In the genomic region with DNA sequence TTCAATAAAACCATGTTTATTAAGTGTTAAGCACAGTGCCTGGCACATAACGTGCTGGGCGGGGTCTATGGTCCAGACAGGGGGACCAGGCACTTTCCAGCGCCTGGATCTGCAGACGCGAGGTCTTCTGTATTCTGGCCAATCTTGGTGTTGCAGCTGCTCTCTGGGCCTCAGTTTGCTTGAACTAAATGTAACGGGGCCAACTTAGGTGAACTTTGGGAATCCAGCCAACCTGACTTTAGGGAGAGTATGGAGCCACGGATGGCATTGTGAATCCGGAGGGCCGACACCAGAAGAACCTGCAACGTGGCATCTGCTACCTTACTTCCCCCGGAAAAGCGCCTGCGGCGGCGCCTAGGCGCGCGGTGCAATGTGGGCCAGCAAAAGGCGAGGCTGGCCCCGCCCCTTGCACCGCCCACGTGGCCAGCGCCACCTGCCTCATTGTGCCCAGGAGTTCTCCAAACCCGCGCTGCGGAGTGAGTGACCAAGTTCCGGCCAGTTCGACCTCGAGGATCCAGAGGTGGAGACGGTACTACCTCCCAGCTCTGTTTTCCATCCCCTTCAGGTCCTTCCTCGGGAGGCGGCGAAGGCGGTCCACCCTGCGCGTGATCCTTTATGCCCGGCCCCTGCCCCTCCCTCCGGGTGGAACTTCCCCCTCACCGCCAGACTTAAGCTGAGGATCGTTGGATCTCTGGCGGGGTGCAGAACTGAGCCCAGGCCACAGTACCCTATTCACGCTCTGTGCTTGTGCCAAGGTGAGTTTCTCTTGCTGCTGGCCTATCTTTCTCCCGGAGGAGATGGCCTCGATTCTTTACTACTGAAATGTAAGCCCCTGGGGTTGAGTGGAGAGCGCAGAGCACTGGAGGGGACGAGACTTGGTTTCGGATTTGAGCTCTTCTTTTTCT, we compare ENCODE assay signal across 8 cellular contexts. TPM values are rescaled to one million over a fixed set of nuclear protein-coding genes. Genes with fewer than 3 reads are reported as not detected.
DNase-seq lines count a peak whose midpoint lies in the region; ATAC-seq and TF ChIP-seq lines count a peak whose summit lies in the region.

AKR1A1 (plus strand) TSS at position 426 of the 905 bp plus-strand sequence. CDS start 10,969 bp downstream, outside the sequence.

- H3K4me3 ChIP-seq in GM23338, result peak within 1 kb of the TSS; percentile 84
- H3K4me3 ChIP-seq in fibroblast of lung (replicated peaks in 1 of 4; ENCODE audit: control extremely low read depth in 1 of 4, insufficient read depth in 1 of 4, low read depth in 3 of 4, low read length in 4 of 4), result peak within 1 kb of the TSS; percentile 79 to 96 (median 85)
- peak within 1 kb of the TSS; percentile 93 for H3K4me3 ChIP-seq in naive thymus-derived CD4-positive, alpha-beta T cell (ENCODE audit: low read length)

- H3K79me2 ChIP-seq in GM23338 (replicated peaks; ENCODE audit: insufficient read depth) (peaks cover 48% of the 10 kb centered on the region), fibroblast of lung (ENCODE audit: control insufficient read depth, insufficient read depth, low read length) (peaks cover 14% of the 10 kb centered on the region)

- peak within 1 kb of the TSS; percentile 94 for H3K4me3 Mint-ChIP-seq in GM23338
- H3K4me3 Mint-ChIP-seq in activated T-helper 1 cell treated with anti-CD3 and anti-CD28 coated beads, Interleukin-12 subunit alpha, Interleukin-12 subunit beta, Interleukin-2, Interleukin-4 antibody, amounts not matched to agents 30 ng/mL and 10 ng/mL and 1 ng/mL, durations not matched to agents 14 hours and 24 hours and 36 hours, result peak within 1 kb of the TSS; percentile 93
- H3K4me3 Mint-ChIP-seq in naive thymus-derived CD4-positive, alpha-beta T cell, result peak within 1 kb of the TSS; percentile 89 to 99 (median 96)
- peak within 1 kb of the TSS; percentile 97 to 99 for H3K4me3 Mint-ChIP-seq in stimulated activated naive B cell treated with anti-CD40 and anti-IgM and Interleukin-4, amounts not matched to agents 10 μg/mL and 1 μg/mL and 100 μg/mL, for 72 hours

- POLR2A ChIA-PET in naive thymus-derived CD4-positive, alpha-beta T cell (lab: Charles Lee), result interaction anchor here (0.7 to 4.0 kb wide), 18 partner anchors 10 to 751 kb away, joined by 3 to 59 read pairs (median 4); partner anchors contain the start of genes CCDC163, GPBP1L1, MMACHC and NASP

- peaks cover 36% of the 10 kb centered on the region for H3K36me3 ChIP-seq in GM23338 (ENCODE audit: insufficient read depth)
- no peaks in the 10 kb centered on the region for H3K36me3 ChIP-seq in fibroblast of lung (ENCODE audit: control insufficient read depth, insufficient read depth, low read length)
- peaks cover 0 to under 1% (median 0%) of the 10 kb centered on the region in 3 experiments for H3K36me3 ChIP-seq in naive thymus-derived CD4-positive, alpha-beta T cell (ENCODE audit: control insufficient read depth in 2 of 3, insufficient read depth in 3 of 3, low read length in 3 of 3)

- peak within 1 kb of the TSS; percentile 61 for H2AFZ ChIP-seq in GM23338
- H2AFZ ChIP-seq in fibroblast of lung (ENCODE audit: low read length), result peak within 1 kb of the TSS; percentile 99

- H3K9me3 ChIP-seq in fibroblast of lung (ENCODE audit: control insufficient read depth, insufficient read depth, low read depth, low read length), result no peaks in the 10 kb centered on the region
- no peaks in the 10 kb centered on the region for H3K9me3 ChIP-seq in naive thymus-derived CD4-positive, alpha-beta T cell (ENCODE audit: control insufficient read depth in 2 of 3, low read length in 3 of 3)

- peak within 1 kb of the TSS; percentile 89 for H3K27ac ChIP-seq in GM23338 (ENCODE audit: low read depth)
- H3K27ac ChIP-seq in fibroblast of lung (ENCODE audit: insufficient read depth, low read length), result peak within 1 kb of the TSS; percentile 91
- peak within 1 kb of the TSS; percentile 89 for H3K27ac ChIP-seq in naive thymus-derived CD4-positive, alpha-beta T cell (ENCODE audit: low read depth, low read length)

- H3K9ac ChIP-seq in fibroblast of lung (ENCODE audit: insufficient read depth, low read length), result peak within 1 kb of the TSS; percentile 63

- peak; percentile 94 for ATAC-seq in GM23338
- peak; percentile 98 for ATAC-seq in naive thymus-derived CD4-positive, alpha-beta T cell
- peak; percentile 90 to 96 for ATAC-seq in stimulated activated naive B cell treated with anti-CD40 and anti-IgM and Interleukin-4, amounts not matched to agents 10 μg/mL and 1 μg/mL and 100 μg/mL, for 72 hours (replicated peaks)

- DNase-seq in Daoy (ENCODE audit: low read depth) (peak; percentile 95), GM23338 (ENCODE audit: low spot score) (peak; percentile 95), LHCN-M2 (ENCODE audit: low read depth) (peak; percentile 78), RPMI7951 (ENCODE audit: low read depth) (peak; percentile 88), fibroblast of lung (ENCODE audit: low read depth in 2 of 2) (peak; percentile 80 to 85)
- DNase-seq in activated T-helper 1 cell treated with anti-CD3 and anti-CD28 coated beads, Interleukin-12 subunit alpha, Interleukin-12 subunit beta, Interleukin-2, Interleukin-4 antibody, amounts not matched to agents 30 ng/mL and 10 ng/mL and 1 ng/mL, durations not matched to agents 14 hours and 24 hours and 36 hours (ENCODE audit: low spot score), result peak; percentile 85
- peak; percentile 79 to 91 (median 88) for DNase-seq in naive thymus-derived CD4-positive, alpha-beta T cell
- peak; percentile 88 for DNase-seq in stimulated activated naive B cell treated with anti-CD40 and anti-IgM and Interleukin-4, amounts not matched to agents 10 μg/mL and 1 μg/mL and 100 μg/mL, for 72 hours

- peaks cover 12% of the 10 kb centered on the region for H3K4me1 Mint-ChIP-seq in GM23338
- peaks cover 29% of the 10 kb centered on the region for H3K4me1 Mint-ChIP-seq in activated T-helper 1 cell treated with anti-CD3 and anti-CD28 coated beads, Interleukin-12 subunit alpha, Interleukin-12 subunit beta, Interleukin-2, Interleukin-4 antibody, amounts not matched to agents 30 ng/mL and 10 ng/mL and 1 ng/mL, durations not matched to agents 14 hours and 24 hours and 36 hours (ENCODE audit: low read depth)
- H3K4me1 Mint-ChIP-seq in naive thymus-derived CD4-positive, alpha-beta T cell, result peaks cover 18 to 29% (median 22%) of the 10 kb centered on the region in 7 donors
- H3K4me1 Mint-ChIP-seq in stimulated activated naive B cell treated with anti-CD40 and anti-IgM and Interleukin-4, amounts not matched to agents 10 μg/mL and 1 μg/mL and 100 μg/mL, for 72 hours, result peaks cover 21 to 38% of the 10 kb centered on the region in 2 donors

- H3K4me2 ChIP-seq in GM23338 (peak within 1 kb of the TSS; percentile 89), fibroblast of lung (ENCODE audit: extremely low read depth, insufficient read depth, low read length) (peak within 1 kb of the TSS; percentile 92)

- H3K36me3 Mint-ChIP-seq in GM23338 (ENCODE audit: low read depth), result peaks cover 34% of the 10 kb centered on the region
- H3K36me3 Mint-ChIP-seq in activated T-helper 1 cell treated with anti-CD3 and anti-CD28 coated beads, Interleukin-12 subunit alpha, Interleukin-12 subunit beta, Interleukin-2, Interleukin-4 antibody, amounts not matched to agents 30 ng/mL and 10 ng/mL and 1 ng/mL, durations not matched to agents 14 hours and 24 hours and 36 hours (ENCODE audit: low read depth), result peaks cover 7% of the 10 kb centered on the region
- peaks cover 0 to 13% (median 4%) of the 10 kb centered on the region in 5 donors for H3K36me3 Mint-ChIP-seq in naive thymus-derived CD4-positive, alpha-beta T cell
- H3K36me3 Mint-ChIP-seq in stimulated activated naive B cell treated with anti-CD40 and anti-IgM and Interleukin-4, amounts not matched to agents 10 μg/mL and 1 μg/mL and 100 μg/mL, for 72 hours, result peaks cover 12 to 19% of the 10 kb centered on the region in 2 donors

- H3K27ac Mint-ChIP-seq in GM23338, result peak within 1 kb of the TSS; percentile 99
- peak within 1 kb of the TSS; percentile 92 for H3K27ac Mint-ChIP-seq in activated T-helper 1 cell treated with anti-CD3 and anti-CD28 coated beads, Interleukin-12 subunit alpha, Interleukin-12 subunit beta, Interleukin-2, Interleukin-4 antibody, amounts not matched to agents 30 ng/mL and 10 ng/mL and 1 ng/mL, durations not matched to agents 14 hours and 24 hours and 36 hours
- peak within 1 kb of the TSS; percentile 83 to 98 (median 96) for H3K27ac Mint-ChIP-seq in naive thymus-derived CD4-positive, alpha-beta T cell
- H3K27ac Mint-ChIP-seq in stimulated activated naive B cell treated with anti-CD40 and anti-IgM and Interleukin-4, amounts not matched to agents 10 μg/mL and 1 μg/mL and 100 μg/mL, for 72 hours, result peak within 1 kb of the TSS; percentile 98

- no peaks in the 10 kb centered on the region for H3K27me3 ChIP-seq in GM23338 (ENCODE audit: insufficient read depth)
- H3K27me3 ChIP-seq in fibroblast of lung (ENCODE audit: control insufficient read depth, insufficient read depth, low read length), result no peaks in the 10 kb centered on the region
- H3K27me3 ChIP-seq in naive thymus-derived CD4-positive, alpha-beta T cell (ENCODE audit: control insufficient read depth in 2 of 2, insufficient read depth in 2 of 2, low read length in 2 of 2), result no peaks in the 10 kb centered on the region

- intact Hi-C loops in activated T-helper 1 cell treated with anti-CD3 and anti-CD28 coated beads, Interleukin-12 subunit alpha, Interleukin-12 subunit beta, Interleukin-2, Interleukin-4 antibody, amounts not matched to agents 30 ng/mL and 10 ng/mL and 1 ng/mL, durations not matched to agents 14 hours and 24 hours and 36 hours (cut with micrococcal nuclease), result loop anchor here (1.0 to 2.0 kb wide), 7 partner anchors 20 to 210 kb away; partner anchors contain the start of genes CCDC163, MMACHC, MUTYH and NASP
- intact Hi-C loops in naive thymus-derived CD4-positive, alpha-beta T cell (cut with micrococcal nuclease), result loop anchor here (1.0 kb wide), 11 partner anchors 7 to 538 kb away; partner anchors contain the start of genes CCDC163 (in 2 of the 2), MMACHC (in 2 of the 2), MUTYH (in 1 of the 2) and NASP (in 1 of the 2)

- peaks cover 6% of the 10 kb centered on the region for H3F3A ChIP-seq in GM23338 (replicated peaks; ENCODE audit: low read depth)

- TF ChIP-seq CTCF in GM23338 (conservative IDR thresholded peaks at IDR 0.05; ENCODE audit: low read depth in 2 of 2) (no peak), fibroblast of lung (conservative IDR thresholded peaks at IDR 0.05 in 1 of 2, IDR thresholded peaks at IDR 0.05 in 1 of 2; ENCODE audit: low read depth in 1 of 2, low read length in 2 of 2) (peak in 1 of 2 donors; percentile 14)

- H3K27me3 Mint-ChIP-seq in GM23338 (ENCODE audit: insufficient read depth, low read depth, poor library complexity), result peaks cover 6% of the 10 kb centered on the region
- peaks cover 5% of the 10 kb centered on the region for H3K27me3 Mint-ChIP-seq in activated T-helper 1 cell treated with anti-CD3 and anti-CD28 coated beads, Interleukin-12 subunit alpha, Interleukin-12 subunit beta, Interleukin-2, Interleukin-4 antibody, amounts not matched to agents 30 ng/mL and 10 ng/mL and 1 ng/mL, durations not matched to agents 14 hours and 24 hours and 36 hours (ENCODE audit: insufficient read depth)
- H3K27me3 Mint-ChIP-seq in naive thymus-derived CD4-positive, alpha-beta T cell, result no peaks in the 10 kb centered on the region
- H3K27me3 Mint-ChIP-seq in stimulated activated naive B cell treated with anti-CD40 and anti-IgM and Interleukin-4, amounts not matched to agents 10 μg/mL and 1 μg/mL and 100 μg/mL, for 72 hours, result no peaks in the 10 kb centered on the region

- CTCF ChIA-PET in naive thymus-derived CD4-positive, alpha-beta T cell (lab: Charles Lee), result interaction anchor here (0.6 to 1.3 kb wide), 4 partner anchors 20 to 537 kb away, joined by 3 to 7 read pairs (median 5); no protein-coding TSS in a partner anchor

- H3K4me1 ChIP-seq in GM23338 (ENCODE audit: insufficient read depth), result peaks cover 10% of the 10 kb centered on the region
- H3K4me1 ChIP-seq in fibroblast of lung (ENCODE audit: control insufficient read depth, extremely low read depth, insufficient read depth, low read length), result peaks cover 3% of the 10 kb centered on the region
- H3K4me1 ChIP-seq in naive thymus-derived CD4-positive, alpha-beta T cell (ENCODE audit: control insufficient read depth in 2 of 2, insufficient read depth in 2 of 2, low read length in 2 of 2), result peaks cover 12 to 22% of the 10 kb centered on the region in 2 donors

- H3K9me2 ChIP-seq in GM23338 (ENCODE audit: insufficient read depth), result 0 out of 2 replicates have a peak, but pooled peaks cover 2% of the 10 kb centered on the region

- H3K9me3 Mint-ChIP-seq in GM23338, result no peaks in the 10 kb centered on the region
- no peaks in the 10 kb centered on the region for H3K9me3 Mint-ChIP-seq in activated T-helper 1 cell treated with anti-CD3 and anti-CD28 coated beads, Interleukin-12 subunit alpha, Interleukin-12 subunit beta, Interleukin-2, Interleukin-4 antibody, amounts not matched to agents 30 ng/mL and 10 ng/mL and 1 ng/mL, durations not matched to agents 14 hours and 24 hours and 36 hours
- no peaks in the 10 kb centered on the region for H3K9me3 Mint-ChIP-seq in naive thymus-derived CD4-positive, alpha-beta T cell
- peaks cover 0 to 3% of the 10 kb centered on the region in 2 donors for H3K9me3 Mint-ChIP-seq in stimulated activated naive B cell treated with anti-CD40 and anti-IgM and Interleukin-4, amounts not matched to agents 10 μg/mL and 1 μg/mL and 100 μg/mL, for 72 hours

- peaks cover 21% of the 10 kb centered on the region for H4K20me1 ChIP-seq in GM23338 (replicated peaks; ENCODE audit: insufficient read depth)
- no peaks in the 10 kb centered on the region for H4K20me1 ChIP-seq in fibroblast of lung (ENCODE audit: control insufficient read depth, extremely low read depth, insufficient read depth, low read length)

RNA-seq across cellular contexts. Expression of gene AKR1A1, which starts in this region (rescaled TPM):
- 124 and 150 TPM in 2 replicates for total RNA-seq in Daoy (2014; rRNA removed; shearing (Covaris generic))
- 172 and 186 TPM in 2 replicates for total RNA-seq in GM23338 (2014; rRNA removed; shearing (Covaris generic))
- polyA plus RNA-seq in GM23338 (2016; fragmentation: Nextera tagmentation; extraction: Ambion mirVana), result 275 and 293 TPM in 2 replicates
- 64.3 and 67.5 TPM in 2 replicates for total RNA-seq in LHCN-M2 (2014; rRNA removed)
- 141 TPM for polyA plus RNA-seq in LHCN-M2 (2012)
- total RNA-seq in RPMI7951 (2014; rRNA removed; shearing (Covaris generic)), result 79.2 and 82.5 TPM in 2 replicates
- 192 and 194 TPM in 2 replicates for total RNA-seq in activated T-helper 1 cell treated with anti-CD3 and anti-CD28 coated beads, Interleukin-12 subunit alpha, Interleukin-12 subunit beta, Interleukin-2, Interleukin-4 antibody, amounts not matched to agents 30 ng/mL and 10 ng/mL and 1 ng/mL, durations not matched to agents 14 hours and 24 hours and 36 hours
- 110 and 123 TPM in 2 replicates for total RNA-seq in fibroblast of lung
- 110 and 120 TPM in 2 replicates for polyA plus RNA-seq in fibroblast of lung
- polyA plus RNA-seq in fibroblast of lung (2012), result 127 and 150 TPM in 2 replicates
- polyA minus RNA-seq in fibroblast of lung (ENCODE audit: low replicate concordance), result 136 and 170 TPM in 2 replicates
- total RNA-seq in naive thymus-derived CD4-positive, alpha-beta T cell, result 100 to 1,000 TPM in 1 of 5 experiments, 10 to 100 TPM in 4; 47.5 to 155 (median 69.3) TPM
- 10 to 100 TPM; 81.2 to 92.6 TPM for polyA plus RNA-seq in naive thymus-derived CD4-positive, alpha-beta T cell

Comparison
In these comparisons a context has a peak if more than half of its experiments do, and no peak if none do; other contexts are left out.
1. Peak in every context shown above with its lines: DNase-seq, ATAC-seq, H3K4me3 ChIP-seq and H3K27ac ChIP-seq.